Comparison of ENCODE assay signal across 25 cellular contexts in the genomic region with DNA sequence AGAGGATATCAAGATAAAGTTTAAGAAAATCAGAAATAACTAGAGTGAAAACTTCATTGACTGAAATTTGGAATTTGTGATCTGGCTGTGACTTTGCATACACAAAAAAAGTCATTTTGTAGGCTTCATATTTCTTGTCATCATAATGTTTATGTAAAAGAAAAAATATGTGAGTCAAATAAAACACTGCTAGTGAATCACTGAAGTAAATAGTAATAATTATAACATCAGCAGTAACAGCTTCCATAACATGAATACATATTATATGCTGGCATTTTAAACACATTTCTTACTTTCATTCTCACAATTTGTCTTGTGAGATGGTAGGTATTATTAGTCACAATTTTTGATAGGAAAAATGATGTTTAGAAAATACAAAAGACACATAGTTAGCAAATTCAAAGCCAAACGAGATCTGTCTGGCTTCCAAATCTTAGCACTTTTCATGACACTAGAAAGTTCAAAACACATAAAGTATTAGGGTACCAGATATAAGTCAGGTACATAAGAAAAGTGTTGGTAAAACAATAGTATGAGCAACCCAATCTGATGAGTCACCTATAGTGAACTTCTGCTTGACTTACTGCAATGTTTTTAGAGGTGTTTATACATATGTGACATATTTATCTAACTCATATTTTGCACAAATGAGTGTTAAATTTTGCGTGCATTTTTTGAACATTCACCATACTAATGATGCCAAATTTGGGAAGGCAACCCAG.
DNase-seq lines count a peak whose midpoint lies in the region; TF ChIP-seq lines count a peak whose summit lies in the region.
"Had no signal": no experiment of that assay in that cellular context is flagged by ENCODE, and none has a peak within 500 bp of the region (broad histone marks: within the 10 kb centered on the region; RNA-seq: fewer than 3 reads in every experiment).

No MANE protein-coding gene starts in this region.

- no TSS peak for BruUV-seq in PC-9 (replicated peaks; lab: Mats Ljungman, UMichigan)

- no peaks in the 10 kb centered on the region for H3K9me2 ChIP-seq in PC-9 (ENCODE audit: insufficient read depth)

- TF ChIP-seq CTCF in PC-9 (conservative IDR thresholded peaks at IDR 0.05) (no peak), choroid plexus epithelial cell (conservative IDR thresholded peaks at IDR 0.05; ENCODE audit: low read depth, low read length) (no peak)

- peak overlapping the region; percentile 6; the same call in 1 of the 2 replicates for H3K4me2 ChIP-seq in PC-9
- H3K4me2 ChIP-seq: hepatocyte, smooth muscle cell had no signal

- H3F3A ChIP-seq in PC-9 (ENCODE audit: insufficient read depth, low read depth), result no peaks in the 10 kb centered on the region

- no peaks in the 10 kb centered on the region for H3K27me3 ChIP-seq in PC-9 (ENCODE audit: insufficient read depth, low read depth)
- H3K27me3 ChIP-seq: adrenal gland, cardiac muscle cell, hepatocyte had no signal

- no peaks in the 10 kb centered on the region for H4K20me1 ChIP-seq in PC-9 (ENCODE audit: insufficient read depth)

- intact Hi-C loops in PC-9 (cut with micrococcal nuclease; ENCODE audit: unreplicated experiment), result no loop called here

- 0 out of 2 replicates have a peak, but pooled peaks cover 5% of the 10 kb centered on the region for H3K9me3 ChIP-seq in PC-9 (ENCODE audit: insufficient read depth, low read depth)
- H3K9me3 ChIP-seq: adrenal gland had no signal

- H3K27ac ChIP-seq in PC-9, result no peak overlapping the region
- H3K27ac ChIP-seq: adrenal gland, cardiac muscle cell, hepatocyte had no signal

- H2AFZ ChIP-seq in PC-9, result no peak overlapping the region
- H2AFZ ChIP-seq: hepatocyte had no signal

- DNase-seq in EL, result peak; percentile 29
- no peak for DNase-seq in PC-9
- peak; percentile 35 for DNase-seq in choroid plexus epithelial cell (ENCODE audit: low read depth)
- peak; percentile 7 for DNase-seq in kidney tubule cell (ENCODE audit: low spot score)
- no peak for DNase-seq in DMS 273 (lab: John Stamatoyannopoulos, UW; ENCODE audit: unreplicated experiment)
- DNase-seq in NCI-H187 treated with DMSO at 0.1 percent for 48 hours (lab: John Stamatoyannopoulos, UW), result no peak
- DNase-seq in DMS53 (lab: John Stamatoyannopoulos, UW), result no peak
- no peak for DNase-seq in KG1 (lab: John Stamatoyannopoulos, UW)
- DNase-seq: activated CD4-positive, alpha-beta T cell treated with anti-CD3 and anti-CD28 coated beads for 4 hours; activated T-cell treated with anti-CD3 and anti-CD28 coated beads, Interleukin-2, amount 50 U/mL, for 4 hours; adrenal gland; C1 segment of cervical spinal cord; Calu3; Karpas-422; left ventricle myocardium superior; naive thymus-derived CD8-positive, alpha-beta T cell; NCI-H1048; NCI-H345; NCI-H774; occipital lobe; substantia nigra; T-helper 2 cell had no signal

- H3K4me3 ChIP-seq in PC-9 (no peak overlapping the region), choroid plexus epithelial cell (ENCODE audit: low read depth, low read length) (no peak overlapping the region)
- H3K4me3 ChIP-seq: adrenal gland, cardiac muscle cell, hepatocyte, smooth muscle cell had no signal

- H3K36me3 ChIP-seq in PC-9 (ENCODE audit: low read depth), result no peaks in the 10 kb centered on the region
- H3K36me3 ChIP-seq: adrenal gland, cardiac muscle cell had no signal

- H3K4me1 ChIP-seq in PC-9 (replicated peaks; ENCODE audit: insufficient read depth), result peaks cover 5% of the 10 kb centered on the region; the same call in 1 of the 2 replicates
- H3K4me1 ChIP-seq: adrenal gland had no signal

- CTCF ChIA-PET in PC-9 (lab: Charles Lee), result no interaction called here

- H3K79me2 ChIP-seq in PC-9 (ENCODE audit: low read depth), result no peaks in the 10 kb centered on the region
- H3K79me2 ChIP-seq: hepatocyte had no signal

- POLR2A ChIA-PET in PC-9 (lab: Charles Lee; ENCODE audit: unreplicated experiment), result no interaction called here

Comparison
In these comparisons a context has a peak if more than half of its experiments do, and no peak if none do; other contexts are left out.
1. DNase-seq: peak in EL (single experiment), choroid plexus epithelial cell (single experiment) and kidney tubule cell (single experiment); none in PC-9 (0 of 2), DMS 273 (single experiment), NCI-H187 treated with DMSO at 0.1 percent for 48 hours (single experiment), DMS53 (single experiment) and KG1 (single experiment).